Comparison of ENCODE assay signal across 12 cellular contexts in genomic region chr11:59212744-59213573, GRCh38.
DNase-seq lines count a peak whose midpoint lies in the region; ATAC-seq and TF ChIP-seq lines count a peak whose summit lies in the region.
"Had no signal": no experiment of that assay in that cellular context is flagged by ENCODE, and none has a peak within 500 bp of the region (broad histone marks: within the 10 kb centered on the region; RNA-seq: fewer than 3 reads in every experiment).

Gene MPEG1 (minus strand): TSS chr11:59212927. CDS start chr11:59212865, 62 bp downstream.

- peak within 1 kb of the TSS; percentile 57 for H3K27ac ChIP-seq in HL-60 (replicated peaks)
- peak within 1 kb of the TSS in 1 of 2 donors; percentile 53 for H3K27ac ChIP-seq in coronary artery
- H3K27ac ChIP-seq in rectal smooth muscle tissue (ENCODE audit: low read depth, low read length): no peak within 1 kb of the TSS
- H3K27ac ChIP-seq: gastrocnemius medialis had no signal

- no peak for ATAC-seq in HG03095 (IDR thresholded peaks at IDR 0.05; ENCODE audit: unreplicated experiment)
- ATAC-seq: gastrocnemius medialis had no signal

- H3K4me1 ChIP-seq in rectal smooth muscle tissue (ENCODE audit: control insufficient read depth, insufficient read depth, low read length): no peaks in the 10 kb centered on the region

- H3K9ac ChIP-seq in rectal smooth muscle tissue (ENCODE audit: low read length): no peak within 1 kb of the TSS

- H3K4me3 ChIP-seq in HL-60 (replicated peaks; ENCODE audit: insufficient read depth, low read length): no peak within 1 kb of the TSS
- H3K4me3 ChIP-seq in coronary artery: peak within 1 kb of the TSS; percentile 51
- H3K4me3 ChIP-seq in rectal smooth muscle tissue (ENCODE audit: low read length): peak within 1 kb of the TSS; percentile 55

- H3K27me3 ChIP-seq in HL-60 (ENCODE audit: insufficient read depth, poor library complexity, severe bottlenecking) (no peaks in the 10 kb centered on the region), rectal smooth muscle tissue (ENCODE audit: control insufficient read depth, insufficient read depth, low read length) (no peaks in the 10 kb centered on the region)
- H3K27me3 ChIP-seq: gastrocnemius medialis had no signal

- DNase-seq in HL-60 (ENCODE audit: low read depth in 1 of 2, low spot score in 1 of 2) (peak in 1 of 2 experiments; percentile 62), coronary artery (ENCODE audit: low spot score) (no peak), D341Med (ENCODE audit: low spot score) (no peak), NCI-H1092 (lab: John Stamatoyannopoulos, UW) (no peak), activated T-cell treated with anti-CD3 and anti-CD28 coated beads for 4 hours (no peak)
- DNase-seq: COR-L47; gastrocnemius medialis; NCI-H524; stimulated activated CD4-positive, alpha-beta T cell treated with anti-CD3 and anti-CD28 coated beads, Interleukin-4, amount 100 ng/mL, for 24 hours had no signal

- no peaks in the 10 kb centered on the region for H3K36me3 ChIP-seq in rectal smooth muscle tissue (ENCODE audit: control insufficient read depth, insufficient read depth, low read length)
- H3K36me3 ChIP-seq: gastrocnemius medialis had no signal

- TF ChIP-seq POLR2A in GM18526 (IDR thresholded peaks at IDR 0.05; ENCODE audit: extremely low read depth, insufficient read length): peak; percentile 6

- TF ChIP-seq CTCF in HL-60 (IDR thresholded peaks at IDR 0.05; ENCODE audit: insufficient read depth, low read length) (no peak), coronary artery (IDR thresholded peaks at IDR 0.05) (no peak)
